Comparison of ENCODE assay signal across 2 cellular contexts in genomic region chr5:142978252-142978651, GRCh38.
TF ChIP-seq lines count a peak whose summit lies in the region.

No MANE protein-coding gene starts in this region.

TF ChIP-seq in SK-N-SH, 30 proteins besides CTCF, POLR2A, EP300 and RAD21 (continued from another document):
- no peak for TF ChIP-seq REST (IDR thresholded peaks at IDR 0.05; ENCODE audit: low read depth, low read length)
- no peak for TF ChIP-seq ZBTB33 (IDR thresholded peaks at IDR 0.05; ENCODE audit: borderline replicate concordance, low read depth)
- no peak for TF ChIP-seq SIN3A (IDR thresholded peaks at IDR 0.05; ENCODE audit: borderline replicate concordance, low read depth, low read length)
- TF ChIP-seq MXI1 (IDR thresholded peaks at IDR 0.05; ENCODE audit: low read depth, low read length), result no peak
- TF ChIP-seq ELF1 (IDR thresholded peaks at IDR 0.05), result no peak
- TF ChIP-seq FOSL2 (IDR thresholded peaks at IDR 0.05; ENCODE audit: borderline replicate concordance, low read depth), result no peak
- TF ChIP-seq MAX (IDR thresholded peaks at IDR 0.05; ENCODE audit: low read depth), result no peak
- TF ChIP-seq PBX3 (IDR thresholded peaks at IDR 0.05), result no peak
- no peak for TF ChIP-seq JUND (IDR thresholded peaks at IDR 0.05)
- no peak for TF ChIP-seq IRF3 (IDR thresholded peaks at IDR 0.05; ENCODE audit: low read depth, low read length)
- TF ChIP-seq RCOR1 (IDR thresholded peaks at IDR 0.05; ENCODE audit: low read length), result no peak
- no peak for TF ChIP-seq TAF1 (IDR thresholded peaks at IDR 0.05; ENCODE audit: borderline replicate concordance, low read depth, low read length)
- no peak for TF ChIP-seq SMC3 (IDR thresholded peaks at IDR 0.05; ENCODE audit: low read depth, low read length)
- no peak for TF ChIP-seq FOXM1 (IDR thresholded peaks at IDR 0.05; ENCODE audit: low read depth)

TF ChIP-seq in SK-N-SH treated with all-trans-retinoic acid at 6 μM for 48 hours, 23 proteins besides CTCF, POLR2A, EP300 and RAD21 (continued from another document):
- no peak for TF ChIP-seq TSHZ2 (CRISPR knock-in tag; IDR thresholded peaks at IDR 0.05)
- TF ChIP-seq ARNTL (CRISPR knock-in tag; IDR thresholded peaks at IDR 0.05; ENCODE audit: borderline replicate concordance, low read depth), result no peak
- TF ChIP-seq OSR1 (CRISPR knock-in tag; IDR thresholded peaks at IDR 0.05), result no peak
- TF ChIP-seq ZNF8 (CRISPR knock-in tag; IDR thresholded peaks at IDR 0.05), result no peak
- TF ChIP-seq ZFP3 (CRISPR knock-in tag; IDR thresholded peaks at IDR 0.05), result no peak
- no peak for TF ChIP-seq ZNF565 (CRISPR knock-in tag; conservative IDR thresholded peaks at IDR 0.05; ENCODE audit: low read depth)
- TF ChIP-seq RARB (CRISPR knock-in tag; IDR thresholded peaks at IDR 0.05), result no peak
- TF ChIP-seq POU6F1 (CRISPR knock-in tag; IDR thresholded peaks at IDR 0.05; ENCODE audit: borderline replicate concordance, low read depth), result no peak
- no peak for TF ChIP-seq PATZ1 (CRISPR knock-in tag; IDR thresholded peaks at IDR 0.05; ENCODE audit: borderline replicate concordance)
- TF ChIP-seq ESRRG (CRISPR knock-in tag; IDR thresholded peaks at IDR 0.05), result no peak
- no peak for TF ChIP-seq TOX (CRISPR knock-in tag; IDR thresholded peaks at IDR 0.05; ENCODE audit: borderline replicate concordance)
- TF ChIP-seq ZFP30 (CRISPR knock-in tag; IDR thresholded peaks at IDR 0.05), result no peak
